ENCODE assay signal across 7 cellular contexts in the genomic region with DNA sequence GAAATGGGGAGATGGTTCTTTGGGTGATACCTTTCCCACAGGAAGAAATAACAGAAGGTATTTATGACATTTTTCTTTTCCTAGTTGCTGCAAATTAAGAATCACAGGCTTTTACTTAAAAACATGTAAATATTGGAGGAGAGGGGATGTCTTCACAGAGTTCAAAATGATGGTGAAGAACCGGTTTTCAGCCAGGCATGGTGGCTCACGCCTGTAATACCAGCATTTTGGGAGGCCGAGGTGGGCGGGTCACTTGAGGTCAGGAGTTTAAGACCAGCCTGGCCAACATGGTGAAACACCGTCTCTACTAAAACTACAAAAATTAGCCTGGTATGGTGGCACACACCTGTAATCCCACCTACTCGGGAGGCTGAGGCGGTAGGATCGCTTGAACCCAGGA. TPM values are rescaled to one million over a fixed set of nuclear protein-coding genes. Genes with fewer than 3 reads are reported as not detected.
DNase-seq lines count a peak whose midpoint lies in the region; ATAC-seq, FAIRE-seq and TF ChIP-seq lines count a peak whose summit lies in the region.
"Not testable (repeated sequence)": the region's sequence is repeated elsewhere in the genome, so short reads cannot be mapped to it uniquely, and the experiment has no call there.

No MANE protein-coding gene starts in this region.

- not testable (repeated sequence) for H3K79me1 ChIP-seq in H9 (ENCODE audit: insufficient read depth, low read depth, low read length, poor library complexity, severe bottlenecking); trophoblast cell (ENCODE audit: low read length)

- H3K27ac Mint-ChIP-seq in H9 (peak overlapping the region in 2 of 3 experiments; percentile 65 to 87; a peak in 4 of 7 replicates), mesothelial cell of epicardium (peak overlapping the region; percentile 19)
- H3K27ac Mint-ChIP-seq in central memory CD8-positive, alpha-beta T cell (ENCODE audit: low read depth) = peak overlapping the region; percentile 49
- H3K27ac Mint-ChIP-seq in endodermal cell = not testable (repeated sequence)

- not testable (repeated sequence) for ATAC-seq in A549; central memory CD8-positive, alpha-beta T cell (replicated peaks; ENCODE audit: extremely low read depth, poor library complexity, severe bottlenecking)

- not testable (repeated sequence) for H2BK120ac ChIP-seq in H9 (ENCODE audit: low read depth, low read length, poor library complexity, severe bottlenecking); trophoblast cell (ENCODE audit: insufficient read depth, low read length, poor library complexity)

- peak overlapping the region; percentile 24; the same call in 2 of the 3 replicates for H3K4me2 ChIP-seq in A549
- H3K4me2 ChIP-seq in H9 (ENCODE audit: insufficient read depth, insufficient read length, low read length); trophoblast cell (ENCODE audit: low read length): not testable (repeated sequence)

- not testable (repeated sequence) for FAIRE-seq in A549 (lab: Jason Lieb, UNC)

- not testable (repeated sequence) for H2AK5ac ChIP-seq in H9 (ENCODE audit: insufficient read length, low read length); trophoblast cell (ENCODE audit: low read length)

- not testable (repeated sequence) for H3K23me2 ChIP-seq in H9 (ENCODE audit: insufficient read length, low read depth, low read length, poor library complexity, severe bottlenecking)

- TF ChIP-seq CTCF in A549 (IDR thresholded peaks at IDR 0.05); H9 (conservative IDR thresholded peaks at IDR 0.05); VCaP (conservative IDR thresholded peaks at IDR 0.05); endodermal cell (conservative IDR thresholded peaks at IDR 0.05); mesothelial cell of epicardium (IDR thresholded peaks at IDR 0.05; ENCODE audit: unreplicated experiment): not testable (repeated sequence)

- H2BK15ac ChIP-seq in H9 (ENCODE audit: low read depth, low read length) = not testable (repeated sequence)

- H3K56ac ChIP-seq in H9 (ENCODE audit: insufficient read length, low read depth, low read length) = not testable (repeated sequence)

- not testable (repeated sequence) for TF ChIP-seq EP300 in A549 (IDR thresholded peaks at IDR 0.05)

- CTCF ChIA-PET in A549 (lab: Yijun Ruan, JAX) = interaction anchor here (1.4 to 1.5 kb wide), 2 partner anchors 12 to 57 kb away, joined by 3 to 4 read pairs; no protein-coding TSS in a partner anchor

- H2BK20ac ChIP-seq in H9 (ENCODE audit: low read depth, low read length, poor library complexity, severe bottlenecking) = not testable (repeated sequence)

- H3K23ac ChIP-seq in H9 (ENCODE audit: insufficient read length, low read depth, low read length); trophoblast cell (ENCODE audit: low read length): not testable (repeated sequence)

- H3T11ph ChIP-seq in H9 (ENCODE audit: low read length) = not testable (repeated sequence)

- H3K9me3 ChIP-seq in A549; H9 (ENCODE audit: control insufficient read depth, low read depth, low read length); endodermal cell (ENCODE audit: control insufficient read depth, low read length); trophoblast cell (ENCODE audit: insufficient read depth, low read depth, low read length): not testable (repeated sequence)

- H3K27me3 Mint-ChIP-seq in H9 (ENCODE audit: low read depth); endodermal cell (ENCODE audit: insufficient read depth); mesothelial cell of epicardium (ENCODE audit: low read depth): not testable (repeated sequence)
- peaks cover 26% of the 10 kb centered on the region for H3K27me3 Mint-ChIP-seq in central memory CD8-positive, alpha-beta T cell

- not testable (repeated sequence) for H2BK5ac ChIP-seq in H9 (ENCODE audit: insufficient read length, low read length); trophoblast cell (ENCODE audit: low read depth, low read length, poor library complexity)

- peaks cover 11% of the 10 kb centered on the region; the same call in 1 of the 3 replicates for H3K4me1 ChIP-seq in A549
- H3K4me1 ChIP-seq in H9 (ENCODE audit: insufficient read depth, low read length); endodermal cell (ENCODE audit: control insufficient read depth, insufficient read depth, low read length); trophoblast cell (ENCODE audit: control insufficient read depth in 1 of 2, insufficient read depth in 2 of 2, low read length in 2 of 2): not testable (repeated sequence)

- not testable (repeated sequence) for TF ChIP-seq POLR2A in A549 (IDR thresholded peaks at IDR 0.05; ENCODE audit: low read length)

- H4K8ac ChIP-seq in H9 (replicated peaks; ENCODE audit: insufficient read length, low read depth, low read length); trophoblast cell (ENCODE audit: low read depth, low read length): not testable (repeated sequence)

- H3K9me3 Mint-ChIP-seq in H9; central memory CD8-positive, alpha-beta T cell; endodermal cell; mesothelial cell of epicardium: not testable (repeated sequence)

- not testable (repeated sequence) for H3K79me2 ChIP-seq in H9 (ENCODE audit: insufficient read depth, low read length); trophoblast cell (ENCODE audit: control insufficient read depth, insufficient read depth, low read length, poor library complexity)

- not testable (repeated sequence) for TF ChIP-seq RAD21 in A549 (conservative IDR thresholded peaks at IDR 0.05 in 1 of 2, IDR thresholded peaks at IDR 0.05 in 1 of 2)

- not testable (repeated sequence) for H3K36me3 ChIP-seq in endodermal cell (ENCODE audit: control insufficient read depth, insufficient read depth, low read length); trophoblast cell (ENCODE audit: control insufficient read depth in 1 of 2, insufficient read depth in 2 of 2, low read length in 2 of 2)

- H3K36me3 Mint-ChIP-seq in H9 (ENCODE audit: insufficient read depth in 1 of 3, low read depth in 3 of 3); central memory CD8-positive, alpha-beta T cell (ENCODE audit: insufficient read depth); endodermal cell (ENCODE audit: low read depth); mesothelial cell of epicardium: not testable (repeated sequence)

- H4K20me1 ChIP-seq in H9 (ENCODE audit: control insufficient read depth, insufficient read depth, insufficient read length) = not testable (repeated sequence)

- WGBS in A549 (ENCODE audit: missing lambda C conversion rate) = 85% methylated on average over 8 of the region's 8 CpGs
- WGBS in H9 (ENCODE audit: extremely low coverage, insufficient read length, low lambda C conversion rate) = no CpG with 5 or more reads among the region's 8 CpGs
- WGBS in endodermal cell (ENCODE audit: insufficient coverage in 1 of 2, insufficient read length in 1 of 2), 2 experiments = 96 to 98% methylated on average over 7 to 8 of the region's 8 CpGs
- no CpG with 5 or more reads among the region's 8 CpGs for WGBS in trophoblast cell (ENCODE audit: extremely low coverage, insufficient coverage, insufficient read length)

- peaks cover 35 to 52% of the 10 kb centered on the region in 2 experiments for H3K4me1 Mint-ChIP-seq in H9
- not testable (repeated sequence) for H3K4me1 Mint-ChIP-seq in central memory CD8-positive, alpha-beta T cell
- peaks cover 20% of the 10 kb centered on the region for H3K4me1 Mint-ChIP-seq in endodermal cell
- peaks cover 27% of the 10 kb centered on the region for H3K4me1 Mint-ChIP-seq in mesothelial cell of epicardium

- H3K14ac ChIP-seq in H9 (ENCODE audit: insufficient read depth, low read length); trophoblast cell (ENCODE audit: low read length): not testable (repeated sequence)

- H3K4me3 Mint-ChIP-seq in H9 = 0 out of 5 replicates have a peak overlapping the region, but pooled peaks of 1 of the 2 experiments have one; percentile 53
- not testable (repeated sequence) for H3K4me3 Mint-ChIP-seq in central memory CD8-positive, alpha-beta T cell; endodermal cell; mesothelial cell of epicardium

- not testable (repeated sequence) for H2BK12ac ChIP-seq in H9 (ENCODE audit: insufficient read length, low read depth, low read length); trophoblast cell (ENCODE audit: low read length)

- not testable (repeated sequence) for H2AFZ ChIP-seq in H9 (ENCODE audit: low read length); trophoblast cell (ENCODE audit: insufficient read depth, low read length, poor library complexity)

- H3K9ac ChIP-seq in H9 (ENCODE audit: extremely low read depth, insufficient read length, low read length); endodermal cell (ENCODE audit: extremely low read depth, low read length, poor library complexity, severe bottlenecking); trophoblast cell (ENCODE audit: low read length): not testable (repeated sequence)

- POLR2A ChIA-PET in A549 (lab: Yijun Ruan, JAX) = not testable (repeated sequence)

- H3K4me3 ChIP-seq in A549; endodermal cell (ENCODE audit: low read length); trophoblast cell (ENCODE audit: low read depth, low read length): not testable (repeated sequence)

- H3K18ac ChIP-seq in H9 (ENCODE audit: insufficient read length, low read depth, low read length); trophoblast cell (ENCODE audit: low read length): not testable (repeated sequence)

- not testable (repeated sequence) for H3K27me3 ChIP-seq in H9 (ENCODE audit: insufficient read depth, low read length); endodermal cell (ENCODE audit: control insufficient read depth, insufficient read depth, low read length, poor library complexity, severe bottlenecking); trophoblast cell (ENCODE audit: insufficient read depth, low read length)

- not testable (repeated sequence) for H4K91ac ChIP-seq in H9 (ENCODE audit: insufficient read length, low read depth, low read length); trophoblast cell (ENCODE audit: low read depth, low read length)

- not testable (repeated sequence) for DNase-seq in A549 (ENCODE audit: low read depth in 1 of 2, low spot score in 1 of 2); H9; central memory CD8-positive, alpha-beta T cell (ENCODE audit: low spot score in 2 of 2); endodermal cell; mesothelial cell of epicardium (ENCODE audit: low spot score in 2 of 2, unreplicated experiment in 2 of 2)
- DNase-seq in trophoblast cell = peak; percentile 58 to 73

- not testable (repeated sequence) for H4K5ac ChIP-seq in H9 (ENCODE audit: insufficient read length, low read depth, low read length)

- not testable (repeated sequence) for H3K4ac ChIP-seq in H9 (ENCODE audit: low read depth, low read length); trophoblast cell (ENCODE audit: low read depth, low read length)

- H3K27ac ChIP-seq in A549; trophoblast cell (ENCODE audit: low read depth, low read length): not testable (repeated sequence)
- H3K27ac ChIP-seq in H9 (ENCODE audit: insufficient read length, low read depth, low read length) (peak overlapping the region; percentile 13), VCaP (peak overlapping the region; percentile 24; the same call in 1 of the 2 replicates), endodermal cell (ENCODE audit: low read depth, low read length) (peak overlapping the region; percentile 22)

- not testable (repeated sequence) for H4K12ac ChIP-seq in trophoblast cell (ENCODE audit: low read depth, low read length)

RNA-seq across cellular contexts. Expression of a gene that starts 15.7 kb away (rescaled TPM):
- polyA plus RNA-seq in A549 (2011; rRNA removed) (39.6 and 44.0 TPM in 2 replicates), A549 (2017; fragmentation: RNase III; extraction: RNeasy Plus Mini Kit Qiagen cat#74134 plus additional on column Dnase treatment) (43.8 to 45.8 TPM (median 45.4 TPM) in 3 replicates)
- 22.2 and 23.4 TPM in 2 replicates for polyA plus RNA-seq in A549 (2012; cell fraction: cytosol; rRNA removed)
- 15.5 and 24.9 TPM in 2 replicates for polyA plus RNA-seq in A549 (2012; cell fraction: nucleus; rRNA removed)
- polyA minus RNA-seq in A549 (2011; rRNA and poly(A)+ RNA removed) = 19.3 and 21.1 TPM in 2 replicates
- total RNA-seq in H9 (2021) (64.7 and 65.1 TPM in 2 replicates), endodermal cell (10 to 100 TPM; 47.3 to 47.5 TPM), mesothelial cell of epicardium (46.7 to 52.9 TPM (median 47.5 TPM) in 3 replicates)
- polyA plus RNA-seq in endodermal cell (2013, experiment 1 of 2) = 39.5 TPM
- polyA plus RNA-seq in endodermal cell (2013, experiment 2 of 2) = 32.1 TPM
- polyA plus RNA-seq in trophoblast cell (2013) = 34.8 and 35.3 TPM in 2 replicates
